8 cellular contexts compared by ENCODE assay signal in the genomic region with DNA sequence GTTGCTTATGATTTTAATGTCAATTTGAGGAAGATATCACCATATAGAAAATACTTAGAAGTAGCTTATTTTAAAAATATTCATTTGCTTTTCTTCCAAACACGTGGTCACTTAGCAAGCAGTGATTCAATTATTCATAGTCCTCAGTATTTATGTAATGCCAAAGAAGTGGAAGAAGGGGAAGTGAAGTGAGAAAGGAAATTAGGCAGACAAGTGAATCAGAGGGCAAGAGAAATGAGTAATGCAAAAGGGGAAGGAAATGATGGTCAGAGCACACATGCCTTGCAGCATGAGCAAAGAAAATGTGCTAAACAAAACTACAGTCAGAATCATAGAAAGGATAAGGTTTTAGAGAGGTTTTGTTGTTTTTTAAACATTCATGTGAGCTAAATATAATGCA. TPM values are rescaled to one million over a fixed set of nuclear protein-coding genes. Genes with fewer than 3 reads are reported as not detected.
DNase-seq lines count a peak whose midpoint lies in the region; ATAC-seq and TF ChIP-seq lines count a peak whose summit lies in the region.

No MANE protein-coding gene starts in this region.

- TSS peak; percentile 55 for BruUV-seq in Panc1 (replicated peaks; lab: Mats Ljungman, UMichigan)

- intact Hi-C loops in Right ventricle myocardium superior (cut with DNase I) (no loop called here), Panc1 (cut with micrococcal nuclease; ENCODE audit: unreplicated experiment) (no loop called here)

- H3K27me3 ChIP-seq in right atrium auricular region: no peaks in the 10 kb centered on the region
- no peaks in the 10 kb centered on the region for H3K27me3 ChIP-seq in Panc1 (ENCODE audit: control insufficient read depth, insufficient read depth, low read length)

- in situ Hi-C loops in Panc1 (cut with HindIII; ENCODE audit: low pct_unique_long_range_greater_than_20kb, low sequenced_read_pairs): no loop called here

- peak; percentile 73 for ATAC-seq in Right ventricle myocardium superior (ENCODE audit: poor library complexity)
- ATAC-seq in HG02938 (IDR thresholded peaks at IDR 0.05; ENCODE audit: unreplicated experiment): peak; percentile 99
- peak; percentile 60; the same call in 1 of the 2 replicates for ATAC-seq in Panc1

- H3K36me3 ChIP-seq in right atrium auricular region (peaks cover 29% of the 10 kb centered on the region), Panc1 (ENCODE audit: control insufficient read depth, insufficient read depth, low read length) (no peaks in the 10 kb centered on the region)

- H3K27ac ChIP-seq in right atrium auricular region (peak overlapping the region in 1 of 2 donors; percentile 49), Panc1 (ENCODE audit: low read length) (no peak overlapping the region)

- DNase-seq in Right ventricle myocardium superior (no peak), right atrium auricular region (ENCODE audit: low spot score) (no peak), Panc1 (ENCODE audit: low read depth, low spot score) (no peak), epithelial cell of esophagus (ENCODE audit: low read depth) (peak; percentile 92), renal cortical epithelial cell (ENCODE audit: low read depth) (peak; percentile 87), HUDEP-2 (lab: John Stamatoyannopoulos, UW; ENCODE audit: unreplicated experiment in 76 of 76) (no peak), epidermal melanocyte (ENCODE audit: insufficient read length, low spot score) (no peak)

- H3K9me3 ChIP-seq in right atrium auricular region: no peaks in the 10 kb centered on the region
- no peaks in the 10 kb centered on the region for H3K9me3 ChIP-seq in Panc1 (ENCODE audit: control insufficient read depth, insufficient read depth, low read depth, low read length)

- H3K4me1 ChIP-seq in right atrium auricular region (peaks cover 0 to 5% of the 10 kb centered on the region in 2 donors), Panc1 (ENCODE audit: control insufficient read depth, insufficient read depth, low read length) (no peaks in the 10 kb centered on the region)

- POLR2A ChIA-PET in Panc1 (lab: Charles Lee): no interaction called here

- TF ChIP-seq CTCF in right atrium auricular region (IDR thresholded peaks at IDR 0.05): no peak
- no peak for TF ChIP-seq CTCF in Panc1 (IDR thresholded peaks at IDR 0.05)
- no peak for TF ChIP-seq CTCF in epithelial cell of esophagus (IDR thresholded peaks at IDR 0.05; ENCODE audit: insufficient read depth, low read depth, low read length, missing control alignments)

- H3K4me3 ChIP-seq in right atrium auricular region (no peak overlapping the region), Panc1 (ENCODE audit: low read depth in 2 of 2, low read length in 2 of 2) (no peak overlapping the region), epithelial cell of esophagus (ENCODE audit: low read length) (no peak overlapping the region)

- CTCF ChIA-PET in Panc1 (lab: Charles Lee): no interaction called here

RNA-seq across cellular contexts. Expression of a gene that starts 31.8 kb away (rescaled TPM):
- total RNA-seq in Right ventricle myocardium superior: 16.5 TPM
- total RNA-seq in right atrium auricular region: 10 to 100 TPM; 29.0 to 34.5 TPM
- total RNA-seq in Panc1 (2021; ENCODE audit: unreplicated experiment): 14.0 TPM
- polyA plus RNA-seq in Panc1 (2012; ENCODE audit: insufficient read length): 6.1 TPM
- 31.8 and 51.5 TPM in 2 replicates for total RNA-seq in renal cortical epithelial cell

RNA-seq across cellular contexts. Expression of a gene that starts 32.6 kb away (rescaled TPM):
- total RNA-seq in Right ventricle myocardium superior (45.0 TPM), right atrium auricular region (10 to 100 TPM; 28.4 to 29.1 TPM), Panc1 (2021; ENCODE audit: unreplicated experiment) (89.3 TPM), renal cortical epithelial cell (55.6 and 76.9 TPM in 2 replicates)
- polyA plus RNA-seq in Panc1 (2012; ENCODE audit: insufficient read length): 57.9 TPM

Comparison
In these comparisons a context has a peak if more than half of its experiments do, and no peak if none do; other contexts are left out.
1. DNase-seq: peak in epithelial cell of esophagus (single experiment) and renal cortical epithelial cell (single experiment); none in Right ventricle myocardium superior (single experiment), right atrium auricular region (single experiment), Panc1 (single experiment), HUDEP-2 (0 of 76) and epidermal melanocyte (single experiment).
2. Peak in every context shown above with its lines, with median percentiles within 50 percentile points of each other: ATAC-seq.